15 cellular contexts compared by ENCODE assay signal in genomic region chr6:148438593-148438992, GRCh38.
"Had no signal": no experiment of that assay in that cellular context is flagged by ENCODE, and none has a peak within 500 bp of the region (broad histone marks: within the 10 kb centered on the region; RNA-seq: fewer than 3 reads in every experiment).

No MANE protein-coding gene starts in this region.

- H3K4me1 ChIP-seq: pancreas had no signal

- ATAC-seq: effector memory CD8-positive, alpha-beta T cell; foreskin keratinocyte; pancreas had no signal

- H3K4me3 Mint-ChIP-seq: activated B cell treated with CpG ODN at 0.5 μM for 24 hours; brain; dendritic cell treated with granulocyte-macrophage colony-stimulating factor and Interleukin-4, amounts not matched to agents 40 ng/mL and 50 ng/mL, for 4 days; effector memory CD8-positive, alpha-beta T cell; neural crest cell; T-helper 1 cell treated with Interleukin-12 subunit alpha and Interleukin-12 subunit beta and Interleukin-4 antibody, amounts not matched to agents 30 μg/mL and 1 μg/mL, for 36 hours had no signal

- H3K27me3 Mint-ChIP-seq: brain had no signal

- DNase-seq: activated B cell treated with CpG ODN at 0.5 μM for 24 hours; activated naive CD4-positive, alpha-beta T cell treated with anti-CD3 and anti-CD28 coated beads, Interleukin-2, amount 50 U/mL, for 16 hours; activated T-cell treated with anti-CD3 and anti-CD28 coated beads, Interleukin-2, amount 50 U/mL, for 1 hour; amniotic stem cell; effector memory CD8-positive, alpha-beta T cell; foreskin keratinocyte; pancreas; stimulated activated CD4-positive, alpha-beta T cell treated with anti-CD3 and anti-CD28 coated beads, Interleukin-4, amount 100 ng/mL, for 4 hours; stomach had no signal

- H3K9me3 Mint-ChIP-seq: activated B cell treated with CpG ODN at 0.5 μM for 24 hours; dendritic cell treated with granulocyte-macrophage colony-stimulating factor and Interleukin-4, amounts not matched to agents 40 ng/mL and 50 ng/mL, for 4 days; effector memory CD8-positive, alpha-beta T cell; neural crest cell; T-helper 1 cell treated with Interleukin-12 subunit alpha and Interleukin-12 subunit beta and Interleukin-4 antibody, amounts not matched to agents 30 μg/mL and 1 μg/mL, for 36 hours had no signal

- H3K36me3 Mint-ChIP-seq: brain had no signal

- H3K27me3 ChIP-seq: foreskin keratinocyte, pancreas, stomach, vagina had no signal

- H3K27ac ChIP-seq: epithelial cell of prostate, foreskin keratinocyte, pancreas, stomach, vagina had no signal

- H3K4me3 ChIP-seq: pancreas, stomach, vagina had no signal

- H3K9me3 ChIP-seq: pancreas, stomach, vagina had no signal

- H3K27ac Mint-ChIP-seq: activated B cell treated with CpG ODN at 0.5 μM for 24 hours; brain; dendritic cell treated with granulocyte-macrophage colony-stimulating factor and Interleukin-4, amounts not matched to agents 40 ng/mL and 50 ng/mL, for 4 days; effector memory CD8-positive, alpha-beta T cell; T-helper 1 cell treated with Interleukin-12 subunit alpha and Interleukin-12 subunit beta and Interleukin-4 antibody, amounts not matched to agents 30 μg/mL and 1 μg/mL, for 36 hours had no signal

- H3K36me3 ChIP-seq: pancreas, stomach, vagina had no signal
